ENCODE assay signal across 8 cellular contexts in genomic region chr14:101972126-101972785, GRCh38. TPM values are rescaled to one million over a fixed set of nuclear protein-coding genes. Genes with fewer than 3 reads are reported as not detected.
DNase-seq lines count a peak whose midpoint lies in the region; ATAC-seq, FAIRE-seq and TF ChIP-seq lines count a peak whose summit lies in the region.

No MANE protein-coding gene starts in this region.

- H3K27ac Mint-ChIP-seq in chondrocyte (ENCODE audit: unreplicated experiment) = peak overlapping the region; percentile 85

- peak overlapping the region; percentile 19 for H3K4me3 Mint-ChIP-seq in chondrocyte (ENCODE audit: unreplicated experiment)
- H3K4me3 Mint-ChIP-seq in activated T-cell treated with anti-CD3 and anti-CD28 coated beads, Interleukin-2, amount 50 U/mL, for 4 hours = no peak overlapping the region

- ATAC-seq in left lobe of liver = peak; percentile 96
- peak; percentile 94 for ATAC-seq in thoracic aorta (ENCODE audit: insufficient number of reproducible peaks, low FRiP score, low read depth)
- ATAC-seq in HG03342 (IDR thresholded peaks at IDR 0.05; ENCODE audit: unreplicated experiment) = no peak
- no peak for ATAC-seq in activated T-cell treated with anti-CD3 and anti-CD28 coated beads, Interleukin-2, amount 50 U/mL, for 4 hours

- H3K36me3 Mint-ChIP-seq in chondrocyte (ENCODE audit: low read depth) = peaks cover 16% of the 10 kb centered on the region
- H3K36me3 Mint-ChIP-seq in activated T-cell treated with anti-CD3 and anti-CD28 coated beads, Interleukin-2, amount 50 U/mL, for 4 hours (ENCODE audit: insufficient read depth) = peaks cover 19% of the 10 kb centered on the region

- TF ChIP-seq CTCF in chondrocyte (IDR thresholded peaks at IDR 0.05) (no peak), thoracic aorta (IDR thresholded peaks at IDR 0.05) (no peak)

- peaks cover 6% of the 10 kb centered on the region for H3K36me3 ChIP-seq in thoracic aorta

- no peaks in the 10 kb centered on the region for H3K27me3 ChIP-seq in thoracic aorta (replicated peaks; ENCODE audit: insufficient read depth)

- H3K4me1 Mint-ChIP-seq in chondrocyte (ENCODE audit: low read depth) = peaks cover 66% of the 10 kb centered on the region
- peaks cover 35% of the 10 kb centered on the region for H3K4me1 Mint-ChIP-seq in activated T-cell treated with anti-CD3 and anti-CD28 coated beads, Interleukin-2, amount 50 U/mL, for 4 hours (ENCODE audit: low read depth)

- peaks cover 29 to 41% of the 10 kb centered on the region in 2 donors for H3K4me1 ChIP-seq in thoracic aorta (ENCODE audit: control insufficient read depth in 1 of 2, low read depth in 2 of 2)

- DNase-seq in ELR (ENCODE audit: low read depth) (peak; percentile 100), NCI-H446 treated with DMSO at 0.1 percent for 48 hours (lab: John Stamatoyannopoulos, UW) (peak; percentile 95), chondrocyte (ENCODE audit: low spot score) (no peak), left lobe of liver (ENCODE audit: low spot score) (peak; percentile 74), thoracic aorta (ENCODE audit: low spot score) (peak; percentile 73), GM19239 (ENCODE audit: insufficient read length, low spot score) (no peak)
- no peak for DNase-seq in activated T-cell treated with anti-CD3 and anti-CD28 coated beads, Interleukin-2, amount 50 U/mL, for 4 hours

- peak overlapping the region; percentile 48 for H3K4me3 ChIP-seq in thoracic aorta

- H3K9me3 ChIP-seq in thoracic aorta = no peaks in the 10 kb centered on the region

- no peaks in the 10 kb centered on the region for H3K27me3 Mint-ChIP-seq in chondrocyte (ENCODE audit: low read depth)
- no peaks in the 10 kb centered on the region for H3K27me3 Mint-ChIP-seq in activated T-cell treated with anti-CD3 and anti-CD28 coated beads, Interleukin-2, amount 50 U/mL, for 4 hours (ENCODE audit: low read depth)

- peak overlapping the region; percentile 26 to 65 for H3K27ac ChIP-seq in thoracic aorta

- no peak for FAIRE-seq in GM19239 (lab: Jason Lieb, UNC)

- H3K9me3 Mint-ChIP-seq in chondrocyte (ENCODE audit: low read depth) = no peaks in the 10 kb centered on the region
- no peaks in the 10 kb centered on the region for H3K9me3 Mint-ChIP-seq in activated T-cell treated with anti-CD3 and anti-CD28 coated beads, Interleukin-2, amount 50 U/mL, for 4 hours

RNA-seq across cellular contexts. Expression of gene DYNC1H1, which starts 7.9 kb away (rescaled TPM):
- total RNA-seq in chondrocyte = 718 to 842 TPM (median 735 TPM) in 3 replicates
- total RNA-seq in left lobe of liver = 118 TPM
- total RNA-seq in thoracic aorta = 100 to 1,000 TPM; 517 to 555 TPM
- 100 to 1,000 TPM; 198 to 211 (median 204) TPM for total RNA-seq in activated T-cell treated with anti-CD3 and anti-CD28 coated beads, Interleukin-2, amount 50 U/mL, for 4 hours

Comparison
In these comparisons a context has a peak if more than half of its experiments do, and no peak if none do; other contexts are left out.
1. DNase-seq: peak in ELR (single experiment), NCI-H446 treated with DMSO at 0.1 percent for 48 hours (single experiment), left lobe of liver (single experiment) and thoracic aorta (single experiment); none in chondrocyte (single experiment), GM19239 (single experiment) and activated T-cell treated with anti-CD3 and anti-CD28 coated beads, Interleukin-2, amount 50 U/mL, for 4 hours (single experiment).
2. ATAC-seq: peak in left lobe of liver (single experiment) and thoracic aorta (single experiment); none in HG03342 (single experiment) and activated T-cell treated with anti-CD3 and anti-CD28 coated beads, Interleukin-2, amount 50 U/mL, for 4 hours (0 of 2).